8 cellular contexts compared by ENCODE assay signal in the genomic region with DNA sequence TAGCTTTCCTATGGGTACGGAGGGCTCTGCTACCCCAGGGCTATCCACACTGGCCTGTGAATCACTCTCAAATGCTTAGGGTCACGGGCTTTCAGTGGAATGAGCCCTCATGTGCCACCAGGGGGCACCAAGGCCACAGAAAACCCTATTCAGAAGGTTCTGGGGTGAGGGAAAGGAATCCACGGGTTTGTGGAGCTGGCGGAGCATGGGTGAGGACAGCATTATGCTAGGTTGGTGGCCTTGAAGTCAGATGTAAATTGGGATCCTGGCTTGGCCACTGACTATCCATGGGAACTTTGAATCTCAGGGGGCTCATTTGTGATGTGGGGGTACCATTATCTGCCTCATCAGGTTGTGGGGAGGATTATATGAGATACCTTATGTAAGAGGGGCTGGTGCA. TPM values are rescaled to one million over a fixed set of nuclear protein-coding genes. Genes with fewer than 3 reads are reported as not detected.
DNase-seq lines count a peak whose midpoint lies in the region; TF ChIP-seq lines count a peak whose summit lies in the region.

No MANE protein-coding gene starts in this region.

- TF ChIP-seq EP300 in tibial nerve (IDR thresholded peaks at IDR 0.05) = peak in 1 of 2 donors; percentile 39

- H3K4me1 ChIP-seq in tibial nerve = peaks cover 0 to 25% (median 2%) of the 10 kb centered on the region in 4 donors

- TF ChIP-seq POLR2A in tibial nerve (IDR thresholded peaks at IDR 0.05) = no peak

- peak; percentile 29 for DNase-seq in GF-D8 (lab: John Stamatoyannopoulos, UW)
- DNase-seq in HuH-7 (ENCODE audit: low spot score) = peak; percentile 59
- peak; percentile 70 for DNase-seq in RPMI8226
- DNase-seq in activated T-helper 9 cell treated with anti-CD3 and anti-CD28 coated beads, Interleukin-2, amount 50 U/mL, for 16 hours (ENCODE audit: low read depth) = peak; percentile 45
- peak; percentile 82 for DNase-seq in foreskin melanocyte
- DNase-seq in osteocyte (ENCODE audit: extremely low spot score, unreplicated experiment) = no peak
- DNase-seq in tibial nerve (ENCODE audit: low spot score in 2 of 2) = peak; percentile 48 to 76
- DNase-seq in KG1 (lab: John Stamatoyannopoulos, UW) = no peak

- peaks cover 13% of the 10 kb centered on the region for H3K4me1 Mint-ChIP-seq in osteocyte (ENCODE audit: unreplicated experiment)

- no peaks in the 10 kb centered on the region for H3K36me3 Mint-ChIP-seq in osteocyte (ENCODE audit: unreplicated experiment)

- whole genome bisulfite sequencing in tibial nerve, 2 donors = 24 to 34% methylated on average over 4 of the region's 4 CpGs

- H3K4me3 Mint-ChIP-seq in osteocyte (ENCODE audit: unreplicated experiment) = no peak overlapping the region

- no peak overlapping the region for H3K27ac Mint-ChIP-seq in osteocyte (ENCODE audit: unreplicated experiment)

- H3K9me3 Mint-ChIP-seq in osteocyte (ENCODE audit: unreplicated experiment) = no peaks in the 10 kb centered on the region

- H3K9me3 ChIP-seq in tibial nerve = no peaks in the 10 kb centered on the region

- peaks cover 6% of the 10 kb centered on the region for H3K27me3 Mint-ChIP-seq in osteocyte (ENCODE audit: unreplicated experiment)

- H3K27me3 ChIP-seq in tibial nerve = no peaks in the 10 kb centered on the region

- peak overlapping the region in 1 of 4 donors; percentile 48 for H3K27ac ChIP-seq in tibial nerve

- TF ChIP-seq CTCF in osteocyte (IDR thresholded peaks at IDR 0.05) = peak; percentile 61
- TF ChIP-seq CTCF in tibial nerve (IDR thresholded peaks at IDR 0.05) = peak; percentile 60 to 77 (median 63)

- no peak overlapping the region for H3K4me3 ChIP-seq in tibial nerve

- no peaks in the 10 kb centered on the region for H3K36me3 ChIP-seq in tibial nerve

RNA-seq across cellular contexts. Expression of a gene that starts 5.1 kb away (rescaled TPM):
- total RNA-seq in osteocyte = 125 and 127 TPM in 2 replicates
- 10 to 100 TPM; 62.6 to 74.7 (median 67.7) TPM for total RNA-seq in tibial nerve

RNA-seq across cellular contexts. Expression of a gene that starts 21.8 kb away (rescaled TPM):
- total RNA-seq in osteocyte (25.8 and 26.3 TPM in 2 replicates), tibial nerve (10 to 100 TPM in 3 of 4 donors, 1 to 10 TPM in 1; 8.0 to 16.6 (median 15.1) TPM)

RNA-seq across cellular contexts. Expression of a gene that starts 38.4 kb away (rescaled TPM):
- total RNA-seq in osteocyte (not detected in 2 replicates), tibial nerve (1 to 10 TPM in 3 of 4 donors, not detected in 1; 1.2 to 6.9 (median 4.6) TPM)

Comparison
In these comparisons a context has a peak if more than half of its experiments do, and no peak if none do; other contexts are left out.
1. DNase-seq: peak in GF-D8 (single experiment), HuH-7 (single experiment), RPMI8226 (single experiment), activated T-helper 9 cell treated with anti-CD3 and anti-CD28 coated beads, Interleukin-2, amount 50 U/mL, for 16 hours (single experiment), foreskin melanocyte (single experiment) and tibial nerve (2 of 2); none in osteocyte (single experiment) and KG1 (single experiment).